Comparison of ENCODE assay signal across 8 cellular contexts in the genomic region with DNA sequence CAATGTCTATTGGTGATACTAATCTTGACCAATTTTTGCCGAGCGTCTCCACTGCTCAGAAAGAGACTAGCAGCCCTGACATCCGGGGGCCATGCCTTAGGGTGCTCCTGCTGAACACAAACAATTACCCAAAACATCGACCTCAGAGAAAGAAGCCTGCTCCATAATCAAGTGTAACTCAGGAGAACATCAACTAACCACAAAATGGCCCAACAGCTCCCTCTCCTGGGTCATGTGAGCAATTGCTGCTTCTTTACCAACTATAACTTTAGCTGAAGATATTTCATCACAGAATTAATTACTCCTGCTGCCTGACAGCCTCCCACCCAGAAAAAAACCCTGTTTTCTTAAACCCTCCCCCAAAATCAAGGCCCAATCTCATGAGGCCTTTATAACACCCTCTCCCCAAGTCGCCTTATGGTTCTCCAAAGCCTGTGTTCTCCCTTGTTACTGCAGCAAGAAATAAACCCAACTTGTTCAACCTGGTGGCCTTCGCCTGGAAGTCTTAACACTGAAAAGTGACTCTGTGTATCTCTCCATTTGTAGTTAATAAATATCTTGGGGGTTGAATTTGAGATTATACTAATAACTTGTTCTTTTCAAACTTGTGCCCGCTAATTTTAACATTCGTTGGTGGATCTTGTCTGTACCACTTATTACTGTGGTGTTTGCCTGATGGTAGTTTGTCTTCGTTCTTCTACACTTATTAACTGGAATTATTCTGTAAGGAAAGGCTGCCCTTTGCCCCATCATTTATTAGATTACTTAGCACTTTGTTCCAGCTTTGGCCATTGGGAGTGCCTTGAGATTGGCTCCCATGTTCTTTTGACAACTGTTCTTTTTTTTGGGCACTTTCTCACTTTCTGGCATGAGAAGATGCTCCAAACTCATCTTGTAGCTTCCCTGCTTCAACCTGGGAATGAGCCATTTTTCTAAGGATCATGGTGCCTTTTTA. TPM values are rescaled to one million over a fixed set of nuclear protein-coding genes. Genes with fewer than 3 reads are reported as not detected.
A peak's percentile ranks its signal among the peaks of the same experiment; 100 is the strongest.
DNase-seq lines count a peak whose midpoint lies in the region; ATAC-seq and TF ChIP-seq lines count a peak whose summit lies in the region.

No MANE protein-coding gene starts in this region.

- BruUV-seq in IMR-90 (replicated peaks; lab: Mats Ljungman, UMichigan), result no TSS peak

- H3K18ac ChIP-seq in IMR-90 (ENCODE audit: low read depth, low read length), result no peak overlapping the region

- H3K4me2 ChIP-seq in IMR-90 (ENCODE audit: low read depth, low read length) (no peak overlapping the region), OCI-LY3 (ENCODE audit: low read length) (peak overlapping the region; percentile 54)

- H2BK120ac ChIP-seq in IMR-90 (ENCODE audit: low read depth, low read length), result no peak overlapping the region

- peak overlapping the region in 1 of 10 donors; percentile 21 for H3K4me3 Mint-ChIP-seq in naive thymus-derived CD4-positive, alpha-beta T cell
- no peak overlapping the region for H3K4me3 Mint-ChIP-seq in stimulated activated memory B cell treated with anti-CD40 and anti-IgM and Interleukin-4, amounts not matched to agents 10 μg/mL and 1 μg/mL and 100 μg/mL, for 72 hours

- DNase-seq in IMR-90, result peak; percentile 74
- peak; percentile 69 for DNase-seq in activated CD8-positive, alpha-beta memory T cell treated with anti-CD3 and anti-CD28 coated beads, Interleukin-2, amount 50 U/mL, for 48 hours
- DNase-seq in epithelial cell of proximal tubule (ENCODE audit: low read depth), result no peak
- peak; percentile 38 to 81 (median 70) for DNase-seq in naive thymus-derived CD4-positive, alpha-beta T cell

- no peaks in the 10 kb centered on the region for H3K9me3 Mint-ChIP-seq in naive thymus-derived CD4-positive, alpha-beta T cell
- peaks cover 3% of the 10 kb centered on the region for H3K9me3 Mint-ChIP-seq in stimulated activated memory B cell treated with anti-CD40 and anti-IgM and Interleukin-4, amounts not matched to agents 10 μg/mL and 1 μg/mL and 100 μg/mL, for 72 hours

- H4K5ac ChIP-seq in IMR-90 (ENCODE audit: low read depth, low read length), result no peak overlapping the region

- no peak overlapping the region for H3K23ac ChIP-seq in IMR-90 (ENCODE audit: low read depth, low read length)

- TF ChIP-seq CTCF in GM12872 (IDR thresholded peaks at IDR 0.05; ENCODE audit: insufficient read depth, low read depth, low read length) (peak; percentile 90), IMR-90 (conservative IDR thresholded peaks at IDR 0.05; ENCODE audit: low read depth, low read length) (peak; percentile 96), OCI-LY3 (IDR thresholded peaks at IDR 0.05; ENCODE audit: low read depth, low read length) (peak; percentile 90), epithelial cell of proximal tubule (conservative IDR thresholded peaks at IDR 0.05; ENCODE audit: low read depth, low read length) (peak; percentile 88)

- TF ChIP-seq POLR2A in IMR-90 (IDR thresholded peaks at IDR 0.05; ENCODE audit: low read depth, low read length), result 0 out of 2 replicates have a peak, but pooled peaks have one; percentile 18

- in situ Hi-C loops in IMR-90 (cut with MboI; ENCODE audit: low sequenced_read_pairs), result loop anchor here (10.0 kb wide), 3 partner anchors 172 to 542 kb away; no protein-coding TSS in a partner anchor

- H2AK9ac ChIP-seq in IMR-90 (replicated peaks; ENCODE audit: low read depth, low read length, poor library complexity), result no peak overlapping the region

- H3K36me3 Mint-ChIP-seq in naive thymus-derived CD4-positive, alpha-beta T cell, result peaks cover 0 to 2% (median 0%) of the 10 kb centered on the region in 5 donors
- no peaks in the 10 kb centered on the region for H3K36me3 Mint-ChIP-seq in stimulated activated memory B cell treated with anti-CD40 and anti-IgM and Interleukin-4, amounts not matched to agents 10 μg/mL and 1 μg/mL and 100 μg/mL, for 72 hours

- H3K4me1 ChIP-seq in IMR-90 (ENCODE audit: control insufficient read depth, insufficient read depth, low read length) (no peaks in the 10 kb centered on the region), OCI-LY3 (ENCODE audit: low read length) (peaks cover 17% of the 10 kb centered on the region)
- peaks cover 0 to 3% of the 10 kb centered on the region in 2 donors for H3K4me1 ChIP-seq in naive thymus-derived CD4-positive, alpha-beta T cell (ENCODE audit: control insufficient read depth in 2 of 2, insufficient read depth in 2 of 2, low read length in 2 of 2)

- H3K79me1 ChIP-seq in IMR-90 (ENCODE audit: low read depth in 1 of 2, low read length in 2 of 2), result no peaks in the 10 kb centered on the region

- H3K4me3 ChIP-seq in IMR-90 (ENCODE audit: insufficient read depth, low read depth, low read length) (no peak overlapping the region), OCI-LY3 (ENCODE audit: low read length) (no peak overlapping the region), epithelial cell of proximal tubule (ENCODE audit: low read depth, low read length) (no peak overlapping the region)
- no peak overlapping the region for H3K4me3 ChIP-seq in naive thymus-derived CD4-positive, alpha-beta T cell (ENCODE audit: low read length)

- H3K36me3 ChIP-seq in IMR-90 (ENCODE audit: control insufficient read depth, insufficient read depth, low read length), result no peaks in the 10 kb centered on the region
- H3K36me3 ChIP-seq in OCI-LY3 (replicated peaks; ENCODE audit: low read depth, low read length), result peaks cover 7% of the 10 kb centered on the region
- H3K36me3 ChIP-seq in naive thymus-derived CD4-positive, alpha-beta T cell (ENCODE audit: control insufficient read depth in 2 of 3, insufficient read depth in 3 of 3, low read length in 3 of 3), result no peaks in the 10 kb centered on the region

- H3K27ac Mint-ChIP-seq in naive thymus-derived CD4-positive, alpha-beta T cell, result peak overlapping the region in 8 of 9 donors; percentile 0 to 84 (median 48)
- H3K27ac Mint-ChIP-seq in stimulated activated memory B cell treated with anti-CD40 and anti-IgM and Interleukin-4, amounts not matched to agents 10 μg/mL and 1 μg/mL and 100 μg/mL, for 72 hours, result no peak overlapping the region

- no peaks in the 10 kb centered on the region for H3K79me2 ChIP-seq in OCI-LY3 (ENCODE audit: low read length)

- H3K4me1 Mint-ChIP-seq in naive thymus-derived CD4-positive, alpha-beta T cell, result peaks cover 6 to 27% (median 10%) of the 10 kb centered on the region in 7 donors
- peaks cover 16% of the 10 kb centered on the region for H3K4me1 Mint-ChIP-seq in stimulated activated memory B cell treated with anti-CD40 and anti-IgM and Interleukin-4, amounts not matched to agents 10 μg/mL and 1 μg/mL and 100 μg/mL, for 72 hours

- dilution Hi-C loops in IMR-90 (cut with HindIII; ENCODE audit: low sequenced_read_pairs, unreplicated experiment), result no loop called here

- H3K56ac ChIP-seq in IMR-90 (ENCODE audit: extremely low read depth, insufficient read depth, low read length), result no peak overlapping the region

- no peak overlapping the region for H3K27ac ChIP-seq in IMR-90 (ENCODE audit: insufficient read depth, low read length)
- H3K27ac ChIP-seq in OCI-LY3 (ENCODE audit: low read length), result no peak overlapping the region
- no peak overlapping the region for H3K27ac ChIP-seq in naive thymus-derived CD4-positive, alpha-beta T cell (ENCODE audit: low read depth, low read length)

- no peak overlapping the region for H3K4ac ChIP-seq in IMR-90 (ENCODE audit: low read depth, low read length)

- no peak overlapping the region for H2BK5ac ChIP-seq in IMR-90 (ENCODE audit: low read depth, low read length, poor library complexity, severe bottlenecking)

- H3K9me1 ChIP-seq in IMR-90 (ENCODE audit: insufficient read depth, low read length), result no peaks in the 10 kb centered on the region; the same call in 1 of the 2 replicates

- peak; percentile 95 for TF ChIP-seq RAD21 in IMR-90 (IDR thresholded peaks at IDR 0.05; ENCODE audit: low read length)

- H2AFZ ChIP-seq in IMR-90 (replicated peaks; ENCODE audit: low read length, poor library complexity) (no peak overlapping the region), OCI-LY3 (ENCODE audit: low read depth, low read length) (peak overlapping the region; percentile 44; the same call in 1 of the 2 replicates)

- peaks cover 0 to 2% (median 0%) of the 10 kb centered on the region in 5 donors for H3K27me3 Mint-ChIP-seq in naive thymus-derived CD4-positive, alpha-beta T cell
- H3K27me3 Mint-ChIP-seq in stimulated activated memory B cell treated with anti-CD40 and anti-IgM and Interleukin-4, amounts not matched to agents 10 μg/mL and 1 μg/mL and 100 μg/mL, for 72 hours, result peaks cover 9% of the 10 kb centered on the region

- 0% methylated on average over 2 of the region's 9 CpGs; no CpG with 5 or more reads in 1 of the 2 experiments for WGBS in IMR-90 (ENCODE audit: extremely low coverage in 2 of 2, insufficient read length in 1 of 2), 2 experiments

- CTCF ChIA-PET in IMR-90 (lab: Yijun Ruan, JAX), result interaction anchor here (0.6 to 3.0 kb wide), 8 partner anchors 8 to 287 kb away, joined by 3 to 31 read pairs (median 4); partner anchors contain the start of gene TBRG4
- CTCF ChIA-PET in naive thymus-derived CD4-positive, alpha-beta T cell (lab: Charles Lee), result interaction anchor here (0.6 to 5.0 kb wide), 23 partner anchors 8 to 564 kb away, joined by 3 to 139 read pairs (median 4); partner anchors contain the start of gene TBRG4

- ATAC-seq in IMR-90 (ENCODE audit: low read depth) (peak; percentile 89), GM18511 (IDR thresholded peaks at IDR 0.05; ENCODE audit: unreplicated experiment) (no peak)
- ATAC-seq in naive thymus-derived CD4-positive, alpha-beta T cell, result peak; percentile 91
- ATAC-seq in stimulated activated memory B cell treated with anti-CD40 and anti-IgM and Interleukin-4, amounts not matched to agents 10 μg/mL and 1 μg/mL and 100 μg/mL, for 72 hours, result peak; percentile 69

- intact Hi-C loops in IMR-90 (cut with micrococcal nuclease), result loop anchor here (1.0 to 5.0 kb wide), 5 partner anchors 164 to 548 kb away; partner anchors contain the start of gene PPIA
- intact Hi-C loops in naive thymus-derived CD4-positive, alpha-beta T cell (cut with micrococcal nuclease), result loop anchor here (1.0 to 5.0 kb wide), 16 partner anchors 24 to 894 kb away; partner anchors contain the start of genes TBRG4 (in 1 of the 2) and TMED4 (in 1 of the 2)

- H2AK5ac ChIP-seq in IMR-90 (ENCODE audit: low read depth, low read length), result no peak overlapping the region

- POLR2A ChIA-PET in IMR-90 (lab: Charles Lee; ENCODE audit: unreplicated experiment), result no interaction called here
- POLR2A ChIA-PET in naive thymus-derived CD4-positive, alpha-beta T cell (lab: Charles Lee), result interaction anchor here (0.6 to 1.9 kb wide), 10 partner anchors 25 to 403 kb away, joined by 3 to 20 read pairs (median 4); partner anchors contain the start of genes PURB and TBRG4

- H3K9ac ChIP-seq in IMR-90 (ENCODE audit: low read depth, low read length), result no peak overlapping the region
- H3K9ac ChIP-seq in OCI-LY3 (ENCODE audit: low read length), result no peak overlapping the region

- H4K91ac ChIP-seq in IMR-90 (ENCODE audit: insufficient read depth, low read depth, low read length), result no peak overlapping the region

- H4K20me1 ChIP-seq in IMR-90 (ENCODE audit: insufficient read depth, low read length) (no peaks in the 10 kb centered on the region), OCI-LY3 (ENCODE audit: insufficient read depth, low read length) (no peaks in the 10 kb centered on the region)

- H3K14ac ChIP-seq in IMR-90 (replicated peaks; ENCODE audit: low read depth, low read length), result no peak overlapping the region

- H3K27me3 ChIP-seq in IMR-90 (ENCODE audit: control insufficient read depth, insufficient read depth, low read length) (peaks cover 25% of the 10 kb centered on the region), OCI-LY3 (ENCODE audit: low read depth, low read length) (peaks cover 4% of the 10 kb centered on the region; the same call in 1 of the 2 replicates)
- H3K27me3 ChIP-seq in naive thymus-derived CD4-positive, alpha-beta T cell (ENCODE audit: control insufficient read depth in 2 of 2, insufficient read depth in 2 of 2, low read length in 2 of 2), result no peaks in the 10 kb centered on the region

- no peaks in the 10 kb centered on the region for H3K9me3 ChIP-seq in IMR-90 (ENCODE audit: control insufficient read depth, insufficient read depth, low read length)
- no peaks in the 10 kb centered on the region for H3K9me3 ChIP-seq in OCI-LY3 (ENCODE audit: insufficient read depth, low read length)
- no peaks in the 10 kb centered on the region for H3K9me3 ChIP-seq in naive thymus-derived CD4-positive, alpha-beta T cell (ENCODE audit: control insufficient read depth in 2 of 3, low read length in 3 of 3)

- no peak overlapping the region for H4K8ac ChIP-seq in IMR-90 (ENCODE audit: low read depth in 2 of 2, low read length in 2 of 2)

- H2BK15ac ChIP-seq in IMR-90 (ENCODE audit: low read depth, low read length), result no peak overlapping the region

- no peak overlapping the region for H2BK20ac ChIP-seq in IMR-90 (ENCODE audit: low read depth, low read length)

RNA-seq across cellular contexts. Expression of gene RAMP3, which starts 21.2 kb away (rescaled TPM):
- total RNA-seq in IMR-90 (2012; rRNA removed), result not detected in 2 replicates
- polyA plus RNA-seq in IMR-90 (2012; rRNA removed), result not detected in 2 replicates
- not detected in 2 replicates for polyA plus RNA-seq in IMR-90 (2012; cell fraction: cytosol; rRNA removed)
- not detected in 2 replicates for polyA plus RNA-seq in IMR-90 (2012; cell fraction: nucleus; rRNA removed; ENCODE audit: low replicate concordance)
- not detected in 2 replicates for total RNA-seq in epithelial cell of proximal tubule
- under 1 TPM in 1 of 5 experiments, not detected in 4; 0.39 TPM for total RNA-seq in naive thymus-derived CD4-positive, alpha-beta T cell
- not detected for polyA plus RNA-seq in naive thymus-derived CD4-positive, alpha-beta T cell

RNA-seq across cellular contexts. Expression of gene TBRG4, which starts 24.9 kb away (rescaled TPM):
- 56.7 and 77.6 TPM in 2 replicates for total RNA-seq in IMR-90 (2012; rRNA removed)
- polyA plus RNA-seq in IMR-90 (2012; rRNA removed), result 62.0 and 71.6 TPM in 2 replicates
- polyA plus RNA-seq in IMR-90 (2012; cell fraction: cytosol; rRNA removed), result 29.7 and 46.8 TPM in 2 replicates
- 53.8 and 112 TPM in 2 replicates for polyA plus RNA-seq in IMR-90 (2012; cell fraction: nucleus; rRNA removed; ENCODE audit: low replicate concordance)
- total RNA-seq in epithelial cell of proximal tubule, result 74.4 and 119 TPM in 2 replicates
- 100 to 1,000 TPM in 4 of 5 experiments, 10 to 100 TPM in 1; 93.7 to 143 (median 107) TPM for total RNA-seq in naive thymus-derived CD4-positive, alpha-beta T cell
- 10 to 100 TPM; 55.1 to 99.1 TPM for polyA plus RNA-seq in naive thymus-derived CD4-positive, alpha-beta T cell

RNA-seq across cellular contexts. Expression of gene NACAD, which starts 47.6 kb away (rescaled TPM):
- total RNA-seq in IMR-90 (2012; rRNA removed) (0.54 and 0.56 TPM in 2 replicates), epithelial cell of proximal tubule (3.9 and 7.9 TPM in 2 replicates)
- 2.2 and 2.3 TPM in 2 replicates for polyA plus RNA-seq in IMR-90 (2012; rRNA removed)
- 1.9 and 2.2 TPM in 2 replicates for polyA plus RNA-seq in IMR-90 (2012; cell fraction: cytosol; rRNA removed)
- polyA plus RNA-seq in IMR-90 (2012; cell fraction: nucleus; rRNA removed; ENCODE audit: low replicate concordance), result 3.3 and 4.4 TPM in 2 replicates
- under 1 TPM in 1 of 5 experiments, not detected in 4; 0.15 TPM for total RNA-seq in naive thymus-derived CD4-positive, alpha-beta T cell
- under 1 TPM in 1 of 2 donors, not detected in 1; 0.08 TPM for polyA plus RNA-seq in naive thymus-derived CD4-positive, alpha-beta T cell
